Comparison of ENCODE assay signal across 26 cellular contexts in genomic region chr11:119607726-119608125, GRCh38.
DNase-seq lines count a peak whose midpoint lies in the region; ATAC-seq and TF ChIP-seq lines count a peak whose summit lies in the region.
"Had no signal": no experiment of that assay in that cellular context is flagged by ENCODE, and none has a peak within 500 bp of the region (broad histone marks: within the 10 kb centered on the region; RNA-seq: fewer than 3 reads in every experiment).

No MANE protein-coding gene starts in this region.

- H3K4me3 ChIP-seq in HUES6 (ENCODE audit: low read depth, low read length) = 0 out of 2 replicates have a peak overlapping the region, but pooled peaks have one; percentile 18
- H3K4me3 ChIP-seq: esophagus squamous epithelium, skin epidermis had no signal

- H3K27ac ChIP-seq in HUES6 (ENCODE audit: low read depth, low read length) = no peak overlapping the region
- H3K27ac ChIP-seq: esophagus squamous epithelium, skin epidermis had no signal

- ATAC-seq in esophagus mucosa (peak; percentile 24), GM19023 (IDR thresholded peaks at IDR 0.05; ENCODE audit: unreplicated experiment) (no peak)
- ATAC-seq: effector memory CD8-positive, alpha-beta T cell; HCT116; left colon; SK-N-SH treated with all-trans-retinoic acid at 6 μM for 48 hours; stimulated activated naive B cell treated with anti-CD40 and anti-IgM and Interleukin-4, amounts not matched to agents 10 μg/mL and 1 μg/mL and 100 μg/mL, for 72 hours had no signal

- H3K27ac Mint-ChIP-seq in osteocyte (ENCODE audit: unreplicated experiment) = no peak overlapping the region
- H3K27ac Mint-ChIP-seq: activated B cell treated with CpG ODN at 0.5 μM for 24 hours; activated naive CD8-positive, alpha-beta T cell treated with anti-CD3 and anti-CD28 coated beads, Interleukin-2, amount 10 ng/mL, durations not matched to agents 7 days and 5 days; effector memory CD8-positive, alpha-beta T cell; nephron progenitor cell; stimulated activated naive B cell treated with anti-CD40 and anti-IgM and Interleukin-4, amounts not matched to agents 10 μg/mL and 1 μg/mL and 100 μg/mL, for 72 hours had no signal

- H3K4me1 Mint-ChIP-seq in osteocyte (ENCODE audit: unreplicated experiment) = peaks cover 2% of the 10 kb centered on the region
- H3K4me1 Mint-ChIP-seq: activated B cell treated with CpG ODN at 0.5 μM for 24 hours; activated naive CD8-positive, alpha-beta T cell treated with anti-CD3 and anti-CD28 coated beads, Interleukin-2, amount 10 ng/mL, durations not matched to agents 7 days and 5 days; stimulated activated naive B cell treated with anti-CD40 and anti-IgM and Interleukin-4, amounts not matched to agents 10 μg/mL and 1 μg/mL and 100 μg/mL, for 72 hours had no signal

- no peak overlapping the region for H3K4me3 Mint-ChIP-seq in osteocyte (ENCODE audit: unreplicated experiment)
- H3K4me3 Mint-ChIP-seq: activated B cell treated with CpG ODN at 0.5 μM for 24 hours; activated naive CD8-positive, alpha-beta T cell treated with anti-CD3 and anti-CD28 coated beads, Interleukin-2, amount 10 ng/mL, durations not matched to agents 7 days and 5 days; brain; effector memory CD8-positive, alpha-beta T cell; nephron progenitor cell; stimulated activated naive B cell treated with anti-CD40 and anti-IgM and Interleukin-4, amounts not matched to agents 10 μg/mL and 1 μg/mL and 100 μg/mL, for 72 hours had no signal

- H3K36me3 Mint-ChIP-seq in osteocyte (ENCODE audit: unreplicated experiment) = no peaks in the 10 kb centered on the region
- H3K36me3 Mint-ChIP-seq: activated naive CD8-positive, alpha-beta T cell treated with anti-CD3 and anti-CD28 coated beads, Interleukin-2, amount 10 ng/mL, durations not matched to agents 7 days and 5 days; brain; stimulated activated naive B cell treated with anti-CD40 and anti-IgM and Interleukin-4, amounts not matched to agents 10 μg/mL and 1 μg/mL and 100 μg/mL, for 72 hours had no signal

- no peaks in the 10 kb centered on the region for H3K36me3 ChIP-seq in HUES6 (ENCODE audit: control insufficient read depth, insufficient read depth, low read length)
- H3K36me3 ChIP-seq: esophagus squamous epithelium had no signal

- no peak overlapping the region for H3K9ac ChIP-seq in HUES6 (ENCODE audit: low read length)

- no peak for TF ChIP-seq CTCF in osteocyte (IDR thresholded peaks at IDR 0.05)

- peaks cover 17% of the 10 kb centered on the region for H3K4me1 ChIP-seq in HUES6 (ENCODE audit: control insufficient read depth, insufficient read depth, low read length)
- H3K4me1 ChIP-seq: esophagus squamous epithelium had no signal

- peak; percentile 53 for DNase-seq in NCI-H345 treated with DMSO at 0.1 percent for 48 hours (lab: John Stamatoyannopoulos, UW; ENCODE audit: unreplicated experiment)
- peak in 39 of 56 donors; percentile 5 to 75 (median 50) for DNase-seq in nucleus accumbens (lab: John Stamatoyannopoulos, UW)
- DNase-seq in osteocyte (ENCODE audit: extremely low spot score, unreplicated experiment) = no peak
- no peak for DNase-seq in NCI-H2081 (lab: John Stamatoyannopoulos, UW)
- DNase-seq in SHP77 (lab: John Stamatoyannopoulos, UW) = no peak
- DNase-seq: activated B cell treated with CpG ODN at 0.5 μM for 24 hours; activated CD4-positive, alpha-beta T cell treated with anti-CD3 and anti-CD28 coated beads, Interleukin-2, amount 50 U/mL, for 4 hours; activated CD8-positive, alpha-beta memory T cell treated with anti-CD3 and anti-CD28 coated beads, Interleukin-2, amount 50 U/mL, for 48 hours; activated effector memory CD4-positive, alpha-beta T cell treated with Interleukin-2 at 50 U/mL for 16 hours; activated naive CD8-positive, alpha-beta T cell treated with anti-CD3 and anti-CD28 coated beads, Interleukin-2, amount 10 ng/mL, durations not matched to agents 7 days and 5 days; effector memory CD8-positive, alpha-beta T cell; esophagus squamous epithelium; left colon; MM.1S; NCI-H187; NCI-H510A treated with DMSO at 0.1 percent for 48 hours; nephron progenitor cell; stimulated activated naive B cell treated with anti-CD40 and anti-IgM and Interleukin-4, amounts not matched to agents 10 μg/mL and 1 μg/mL and 100 μg/mL, for 72 hours; T-helper 9 cell had no signal

- no peaks in the 10 kb centered on the region for H3K9me3 ChIP-seq in HUES6 (ENCODE audit: control insufficient read depth, insufficient read depth, low read depth, low read length)
- H3K9me3 ChIP-seq: esophagus squamous epithelium had no signal

- H3K9me3 Mint-ChIP-seq in osteocyte (ENCODE audit: unreplicated experiment) = no peaks in the 10 kb centered on the region
- H3K9me3 Mint-ChIP-seq: activated B cell treated with CpG ODN at 0.5 μM for 24 hours; activated naive CD8-positive, alpha-beta T cell treated with anti-CD3 and anti-CD28 coated beads, Interleukin-2, amount 10 ng/mL, durations not matched to agents 7 days and 5 days; effector memory CD8-positive, alpha-beta T cell; nephron progenitor cell; stimulated activated naive B cell treated with anti-CD40 and anti-IgM and Interleukin-4, amounts not matched to agents 10 μg/mL and 1 μg/mL and 100 μg/mL, for 72 hours had no signal

- peaks cover 60% of the 10 kb centered on the region for H3K27me3 ChIP-seq in HUES6 (ENCODE audit: control insufficient read depth, insufficient read depth, low read length)

- peaks cover 27% of the 10 kb centered on the region for H3K27me3 Mint-ChIP-seq in osteocyte (ENCODE audit: unreplicated experiment)

Comparison
In these comparisons a context has a peak if more than half of its experiments do, and no peak if none do; other contexts are left out.
1. DNase-seq: peak in NCI-H345 treated with DMSO at 0.1 percent for 48 hours (single experiment) and nucleus accumbens (39 of 56); none in osteocyte (single experiment), NCI-H2081 (0 of 2) and SHP77 (0 of 2).